Comparison of ENCODE assay signal across 21 cellular contexts in genomic region chr16:50318796-50319578, GRCh38. TPM values are rescaled to one million over a fixed set of nuclear protein-coding genes. Genes with fewer than 3 reads are reported as not detected.
DNase-seq lines count a peak whose midpoint lies in the region; ATAC-seq, FAIRE-seq and TF ChIP-seq lines count a peak whose summit lies in the region.
"Had no signal": no experiment of that assay in that cellular context is flagged by ENCODE, and none has a peak within 500 bp of the region (broad histone marks: within the 10 kb centered on the region; RNA-seq: fewer than 3 reads in every experiment).

No MANE protein-coding gene starts in this region.

- no peaks in the 10 kb centered on the region for H3K9me1 ChIP-seq in K562 (ENCODE audit: control insufficient read depth, insufficient read depth, low read length)

- H3K9me3 Mint-ChIP-seq in activated CD4-positive, alpha-beta T cell treated with anti-CD3 and anti-CD28 coated beads, Interleukin-2, amount 10 ng/mL, durations not matched to agents 7 days and 5 days: no peaks in the 10 kb centered on the region
- H3K9me3 Mint-ChIP-seq in natural killer cell treated with Interleukin-12 subunit alpha and Interleukin-12 subunit beta and Interleukin-15 and Interleukin-18, amount 100 ng/mL, for 72 hours: no peaks in the 10 kb centered on the region
- H3K9me3 Mint-ChIP-seq: mesothelial cell of epicardium had no signal

- H3K27me3 ChIP-seq in K562 (ENCODE audit: control insufficient read depth in 2 of 2, insufficient read depth in 2 of 2, low read length in 2 of 2): no peaks in the 10 kb centered on the region
- H3K27me3 ChIP-seq: heart right ventricle, SJCRH30, spleen, tibial nerve had no signal

- H3K27ac ChIP-seq in K562 (ENCODE audit: extremely low read depth, low read depth, low read length): no peak overlapping the region
- H3K27ac ChIP-seq: C4-2B, GM23248, heart right ventricle, SJCRH30, spleen, tibial nerve had no signal

- no peak for FAIRE-seq in K562 (lab: Jason Lieb, UNC)
- FAIRE-seq: HepG2 had no signal

- intact Hi-C loops in K562 (cut with micrococcal nuclease): no loop called here

- ATAC-seq in K562 (no peak), GM18873 (IDR thresholded peaks at IDR 0.05; ENCODE audit: low FRiP score, unreplicated experiment) (no peak), esophagus mucosa (no peak)
- ATAC-seq in natural killer cell treated with Interleukin-12 subunit alpha and Interleukin-12 subunit beta and Interleukin-15 and Interleukin-18, amount 100 ng/mL, for 72 hours: no peak
- ATAC-seq: heart right ventricle, HepG2 had no signal

- H2AFZ ChIP-seq in K562 (ENCODE audit: low read depth, low read length): no peak overlapping the region
- H2AFZ ChIP-seq: GM23248 had no signal

- peak overlapping the region; percentile 5 for H3K27ac Mint-ChIP-seq in activated CD4-positive, alpha-beta T cell treated with anti-CD3 and anti-CD28 coated beads, Interleukin-2, amount 10 ng/mL, durations not matched to agents 7 days and 5 days
- H3K27ac Mint-ChIP-seq in natural killer cell treated with Interleukin-12 subunit alpha and Interleukin-12 subunit beta and Interleukin-15 and Interleukin-18, amount 100 ng/mL, for 72 hours: peak overlapping the region; percentile 43 to 69
- H3K27ac Mint-ChIP-seq: mesothelial cell of epicardium had no signal

- TF ChIP-seq EP300 in K562 (IDR thresholded peaks at IDR 0.05; ENCODE audit: low read length): no peak

- no peak overlapping the region for H3K4me3 ChIP-seq in Jurkat, Clone E6-1 (ENCODE audit: low read length)
- no peak overlapping the region for H3K4me3 ChIP-seq in K562
- H3K4me3 ChIP-seq: GM23248, heart right ventricle, SJCRH30, spleen, tibial nerve had no signal

- peaks cover 3 to 13% of the 10 kb centered on the region in 2 experiments; a peak in 2 of 5 replicates for H3K4me1 ChIP-seq in K562 (replicated peaks in 1 of 2; ENCODE audit: control insufficient read depth in 2 of 2, insufficient read depth in 2 of 2, low read length in 2 of 2)

- in situ Hi-C loops in K562 (cut with MboI): no loop called here

- H3K9me3 ChIP-seq in K562 (replicated peaks; ENCODE audit: control insufficient read depth, insufficient read depth, low read depth, low read length): no peaks in the 10 kb centered on the region
- H3K9me3 ChIP-seq: heart right ventricle, SJCRH30, spleen, tibial nerve had no signal

- peak; percentile 13 for DNase-seq in activated CD4-positive, alpha-beta T cell treated with anti-CD3 and anti-CD28 coated beads, Interleukin-2, amount 10 ng/mL, durations not matched to agents 7 days and 5 days
- DNase-seq in activated CD4-positive, alpha-beta T cell treated with anti-CD3 and anti-CD28 coated beads, Interleukin-2, amount 50 U/mL, for 1 hour: no peak
- peak; percentile 34 for DNase-seq in Jurkat, Clone E6-1 (ENCODE audit: low read depth, low spot score)
- DNase-seq in K562 (ENCODE audit: extremely low read depth in 1 of 4, low spot score in 3 of 4) (no peak), NCI-H2227 treated with DMSO at 0.1 percent for 48 hours (lab: John Stamatoyannopoulos, UW) (no peak)
- DNase-seq in natural killer cell treated with Interleukin-12 subunit alpha and Interleukin-12 subunit beta and Interleukin-15 and Interleukin-18, amount 100 ng/mL, for 72 hours (ENCODE audit: low spot score): no peak
- DNase-seq: activated CD4-positive, CD25-positive, alpha-beta regulatory T cell; amniotic stem cell; effector CD8-positive, alpha-beta T cell; GM23248; heart right ventricle; MM.1S; NCI-H774; SJCRH30; spleen had no signal

- H3K4me3 Mint-ChIP-seq in activated CD4-positive, alpha-beta T cell treated with anti-CD3 and anti-CD28 coated beads, Interleukin-2, amount 10 ng/mL, durations not matched to agents 7 days and 5 days: no peak overlapping the region
- no peak overlapping the region for H3K4me3 Mint-ChIP-seq in natural killer cell treated with Interleukin-12 subunit alpha and Interleukin-12 subunit beta and Interleukin-15 and Interleukin-18, amount 100 ng/mL, for 72 hours
- H3K4me3 Mint-ChIP-seq: mesothelial cell of epicardium had no signal

- no peak overlapping the region for H3K4me2 ChIP-seq in K562 (ENCODE audit: insufficient read depth, low read length)

- POLR2A ChIA-PET in activated CD4-positive, alpha-beta T cell treated with anti-CD3 and anti-CD28 coated beads, Interleukin-2, amount 10 ng/mL, durations not matched to agents 7 days and 5 days (lab: Charles Lee): no interaction called here
- POLR2A ChIA-PET in K562 (lab: Yijun Ruan, JAX): no interaction called here

- peaks cover 96% of the 10 kb centered on the region for H3K36me3 ChIP-seq in K562 (ENCODE audit: control insufficient read depth, insufficient read depth, low read length)

- TF ChIP-seq POLR2A in K562 (conservative IDR thresholded peaks at IDR 0.05): no peak

- CTCF ChIA-PET in activated CD4-positive, alpha-beta T cell treated with anti-CD3 and anti-CD28 coated beads, Interleukin-2, amount 10 ng/mL, durations not matched to agents 7 days and 5 days (lab: Charles Lee): interaction anchor here (1.6 kb wide), 1 partner anchor 9 kb away, joined by 6 read pairs; no protein-coding TSS in a partner anchor
- CTCF ChIA-PET in K562 (lab: Yijun Ruan, JAX; ENCODE audit: low intra/inter-chr PET ratio): no interaction called here

- peaks cover 38% of the 10 kb centered on the region for H3K4me1 Mint-ChIP-seq in activated CD4-positive, alpha-beta T cell treated with anti-CD3 and anti-CD28 coated beads, Interleukin-2, amount 10 ng/mL, durations not matched to agents 7 days and 5 days
- peaks cover 8 to 11% of the 10 kb centered on the region in 2 donors for H3K4me1 Mint-ChIP-seq in natural killer cell treated with Interleukin-12 subunit alpha and Interleukin-12 subunit beta and Interleukin-15 and Interleukin-18, amount 100 ng/mL, for 72 hours (ENCODE audit: low read depth in 2 of 2)

- 95% methylated on average over 9 of the region's 9 CpGs for WGBS in K562 (ENCODE audit: insufficient coverage, low coverage, missing lambda C conversion rate)

- TF ChIP-seq RAD21 in K562 (CRISPR knock-in tag; conservative IDR thresholded peaks at IDR 0.05 in 1 of 2, IDR thresholded peaks at IDR 0.05 in 1 of 2): no peak

- H3K9ac ChIP-seq in K562 (ENCODE audit: insufficient read depth in 1 of 2, low read depth in 2 of 2, low read length in 2 of 2): no peak overlapping the region
- H3K9ac ChIP-seq: GM23248 had no signal

- peaks cover 70% of the 10 kb centered on the region for H3K36me3 Mint-ChIP-seq in activated CD4-positive, alpha-beta T cell treated with anti-CD3 and anti-CD28 coated beads, Interleukin-2, amount 10 ng/mL, durations not matched to agents 7 days and 5 days (ENCODE audit: low read depth)
- H3K36me3 Mint-ChIP-seq in natural killer cell treated with Interleukin-12 subunit alpha and Interleukin-12 subunit beta and Interleukin-15 and Interleukin-18, amount 100 ng/mL, for 72 hours: peaks cover 19% of the 10 kb centered on the region

- 0 out of 2 replicates have a peak, but pooled peaks cover 6% of the 10 kb centered on the region for H4K20me1 ChIP-seq in K562 (replicated peaks; ENCODE audit: control insufficient read depth, insufficient read depth, low read length)

- no peaks in the 10 kb centered on the region for H3K79me2 ChIP-seq in K562 (ENCODE audit: control insufficient read depth, insufficient read depth, low read length)

- no peaks in the 10 kb centered on the region for H3K27me3 Mint-ChIP-seq in activated CD4-positive, alpha-beta T cell treated with anti-CD3 and anti-CD28 coated beads, Interleukin-2, amount 10 ng/mL, durations not matched to agents 7 days and 5 days
- no peaks in the 10 kb centered on the region for H3K27me3 Mint-ChIP-seq in natural killer cell treated with Interleukin-12 subunit alpha and Interleukin-12 subunit beta and Interleukin-15 and Interleukin-18, amount 100 ng/mL, for 72 hours

- BruUV-seq in K562 (replicated peaks; lab: Mats Ljungman, UMichigan): TSS peak; percentile 16

- no peak for TF ChIP-seq CTCF in K562 (IDR thresholded peaks at IDR 0.05 in 2 of 3, conservative IDR thresholded peaks at IDR 0.05 in 1 of 3; ENCODE audit: insufficient read depth in 2 of 3, low read depth in 1 of 3, low read length in 3 of 3)

RNA-seq across cellular contexts. Expression of gene BRD7, which starts 49.8 kb away (rescaled TPM):
- total RNA-seq in activated CD4-positive, alpha-beta T cell treated with anti-CD3 and anti-CD28 coated beads, Interleukin-2, amount 10 ng/mL, durations not matched to agents 7 days and 5 days: 100 to 1,000 TPM; 102 to 105 TPM
- polyA plus RNA-seq in Jurkat, Clone E6-1 (2012; ENCODE audit: insufficient read depth, insufficient read length): 130 TPM
- 29.1 and 47.8 TPM in 2 replicates for total RNA-seq in K562 (2011; cell fraction: chromatin; rRNA removed; ENCODE audit: low replicate concordance)
- total RNA-seq in K562 (2011; cell fraction: nucleolus; rRNA removed): 16.5 and 17.9 TPM in 2 replicates
- total RNA-seq in K562 (2011; cell fraction: nucleoplasm; rRNA removed): 26.1 and 42.0 TPM in 2 replicates
- total RNA-seq in K562 (2014; rRNA removed) (68.7 and 80.5 TPM in 2 replicates), K562 (2014; rRNA removed; fragmentation: Illumina TruSeq; extraction: Trizol) (101 TPM in 2 replicates), K562 (2015; rRNA removed; fragmentation: Illumina TruSeq; extraction: Trizol) (82.3 and 90.0 TPM in 2 replicates), K562 (2021) (67.3 and 68.5 TPM in 2 replicates), esophagus mucosa (63.9 TPM)
- polyA plus RNA-seq in K562 (2011; rRNA removed) (77.9 and 95.9 TPM in 2 replicates), K562 (2014; fragmentation: Illumina TruSeq; extraction: Trizol) (92.4 and 94.7 TPM in 2 replicates), K562 (2014; fragmentation: Nextera tagmentation; extraction: Ambion mirVana) (10 to 100 TPM; 20.6 to 26.3 TPM), K562 (2014; rRNA removed) (54.7 and 59.7 TPM in 2 replicates)
- 13.9 and 27.6 TPM in 2 replicates for polyA plus RNA-seq in K562 (2011; cell fraction: cytosol; rRNA removed)
- polyA plus RNA-seq in K562 (2011; cell fraction: nucleus; rRNA removed): 53.1 and 64.2 TPM in 2 replicates
- 53.8 and 86.1 TPM in 2 replicates for polyA plus RNA-seq in K562 (2012)
- 83.8 and 86.3 TPM in 2 replicates for polyA minus RNA-seq in K562 (2011; rRNA and poly(A)+ RNA removed)
- 21.9 and 36.5 TPM in 2 replicates for polyA minus RNA-seq in K562 (2011; cell fraction: cytosol; rRNA and poly(A)+ RNA removed)
- 23.4 and 33.0 TPM in 2 replicates for polyA minus RNA-seq in K562 (2011; cell fraction: nucleus; rRNA and poly(A)+ RNA removed)
- total RNA-seq in natural killer cell treated with Interleukin-12 subunit alpha and Interleukin-12 subunit beta and Interleukin-15 and Interleukin-18, amount 100 ng/mL, for 72 hours: 10 to 100 TPM; 64.1 to 91.4 TPM

RNA-seq across cellular contexts. Expression of gene ADCY7, which starts 52.6 kb away (rescaled TPM):
- total RNA-seq in activated CD4-positive, alpha-beta T cell treated with anti-CD3 and anti-CD28 coated beads, Interleukin-2, amount 10 ng/mL, durations not matched to agents 7 days and 5 days: 100 to 1,000 TPM; 197 to 255 TPM
- polyA plus RNA-seq in Jurkat, Clone E6-1 (2012; ENCODE audit: insufficient read depth, insufficient read length): 33.8 TPM
- 155 and 371 TPM in 2 replicates for total RNA-seq in K562 (2011; cell fraction: chromatin; rRNA removed; ENCODE audit: low replicate concordance)
- total RNA-seq in K562 (2011; cell fraction: nucleolus; rRNA removed): 245 and 277 TPM in 2 replicates
- 151 and 184 TPM in 2 replicates for total RNA-seq in K562 (2011; cell fraction: nucleoplasm; rRNA removed)
- total RNA-seq in K562 (2014; rRNA removed) (59.0 and 73.5 TPM in 2 replicates), K562 (2014; rRNA removed; fragmentation: Illumina TruSeq; extraction: Trizol) (15.9 and 19.0 TPM in 2 replicates), K562 (2015; rRNA removed; fragmentation: Illumina TruSeq; extraction: Trizol) (28.6 and 29.9 TPM in 2 replicates), K562 (2021) (104 and 108 TPM in 2 replicates), esophagus mucosa (26.8 TPM)
- polyA plus RNA-seq in K562 (2011; rRNA removed) (28.6 and 31.0 TPM in 2 replicates), K562 (2014; fragmentation: Illumina TruSeq; extraction: Trizol) (26.4 and 37.3 TPM in 2 replicates), K562 (2014; fragmentation: Nextera tagmentation; extraction: Ambion mirVana) (1 to 10 TPM; 2.3 to 2.4 TPM), K562 (2014; rRNA removed) (49.4 and 64.0 TPM in 2 replicates)
- polyA plus RNA-seq in K562 (2011; cell fraction: cytosol; rRNA removed): 19.2 and 48.3 TPM in 2 replicates
- polyA plus RNA-seq in K562 (2011; cell fraction: nucleus; rRNA removed): 193 and 347 TPM in 2 replicates
- polyA plus RNA-seq in K562 (2012): 53.4 and 59.6 TPM in 2 replicates
- 27.7 and 54.0 TPM in 2 replicates for polyA minus RNA-seq in K562 (2011; rRNA and poly(A)+ RNA removed)
- polyA minus RNA-seq in K562 (2011; cell fraction: cytosol; rRNA and poly(A)+ RNA removed): 42.4 and 51.4 TPM in 2 replicates
- polyA minus RNA-seq in K562 (2011; cell fraction: nucleus; rRNA and poly(A)+ RNA removed): 109 TPM in 2 replicates
- total RNA-seq in natural killer cell treated with Interleukin-12 subunit alpha and Interleukin-12 subunit beta and Interleukin-15 and Interleukin-18, amount 100 ng/mL, for 72 hours: 100 to 1,000 TPM; 135 to 186 TPM

Comparison
In these comparisons a context has a peak if more than half of its experiments do, and no peak if none do; other contexts are left out.
1. DNase-seq: peak in activated CD4-positive, alpha-beta T cell treated with anti-CD3 and anti-CD28 coated beads, Interleukin-2, amount 10 ng/mL, durations not matched to agents 7 days and 5 days (single experiment) and Jurkat, Clone E6-1 (single experiment); none in activated CD4-positive, alpha-beta T cell treated with anti-CD3 and anti-CD28 coated beads, Interleukin-2, amount 50 U/mL, for 1 hour (single experiment), K562 (0 of 4), natural killer cell treated with Interleukin-12 subunit alpha and Interleukin-12 subunit beta and Interleukin-15 and Interleukin-18, amount 100 ng/mL, for 72 hours (single experiment) and NCI-H2227 treated with DMSO at 0.1 percent for 48 hours (single experiment).